In the genomic region with DNA sequence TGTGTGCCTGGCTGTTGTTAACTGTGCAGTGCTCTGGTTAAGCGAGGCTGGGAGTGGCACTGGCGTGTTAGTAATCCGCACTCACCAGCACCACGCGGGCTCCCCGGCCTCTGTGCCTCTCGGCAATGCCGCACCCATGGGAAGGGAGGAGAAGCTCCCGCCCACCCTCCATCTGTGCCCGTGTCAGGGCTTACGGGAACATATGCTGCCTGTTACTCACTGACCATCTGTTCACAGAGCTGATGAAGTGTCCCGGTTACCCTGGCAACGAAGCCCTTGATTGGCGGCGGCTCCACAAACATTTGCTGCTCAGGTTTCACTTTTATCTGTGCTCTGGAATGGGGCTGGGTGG, we compare ENCODE assay signal across 8 cellular contexts.
A peak's percentile ranks its signal among the peaks of the same experiment; 100 is the strongest.
DNase-seq lines count a peak whose midpoint lies in the region; ATAC-seq, FAIRE-seq and TF ChIP-seq lines count a peak whose summit lies in the region.

No MANE protein-coding gene starts in this region.

- 4% methylated on average over 4 of the region's 15 CpGs for WGBS in A549 (ENCODE audit: missing lambda C conversion rate)

- peak overlapping the region; percentile 35 to 41 for H3K4me3 Mint-ChIP-seq in stimulated activated naive CD8-positive, alpha-beta T cell treated with anti-CD3 and anti-CD28 coated beads, Interleukin-15, amount 100 ng/mL, for 72 hours

- TF ChIP-seq RAD21 in A549 (conservative IDR thresholded peaks at IDR 0.05 in 1 of 2, IDR thresholded peaks at IDR 0.05 in 1 of 2), result no peak

- H3K4me1 Mint-ChIP-seq in stimulated activated naive CD8-positive, alpha-beta T cell treated with anti-CD3 and anti-CD28 coated beads, Interleukin-15, amount 100 ng/mL, for 72 hours, result peaks cover 6% of the 10 kb centered on the region

- H3K4me1 ChIP-seq in A549, result peaks cover 6% of the 10 kb centered on the region; the same call in 1 of the 3 replicates

- no peak overlapping the region for H3K27ac Mint-ChIP-seq in stimulated activated naive CD8-positive, alpha-beta T cell treated with anti-CD3 and anti-CD28 coated beads, Interleukin-15, amount 100 ng/mL, for 72 hours

- H3K27me3 ChIP-seq in WERI-Rb-1 (ENCODE audit: insufficient read depth, low read depth, severe bottlenecking), result no peaks in the 10 kb centered on the region

- TF ChIP-seq EP300 in A549 (IDR thresholded peaks at IDR 0.05), result no peak

- no peaks in the 10 kb centered on the region for H3K9me3 ChIP-seq in A549
- H3K9me3 ChIP-seq in WERI-Rb-1 (ENCODE audit: severe bottlenecking), result peaks cover 16% of the 10 kb centered on the region

- DNase-seq in A549 (ENCODE audit: low read depth in 1 of 2, low spot score in 1 of 2), result peak; percentile 62 to 72
- DNase-seq in NCI-H187 (lab: John Stamatoyannopoulos, UW), result peak; percentile 86 to 91
- peak; percentile 99 for DNase-seq in WERI-Rb-1
- peak; percentile 89 for DNase-seq in epithelial cell of proximal tubule (ENCODE audit: low read depth)
- peak; percentile 19 for DNase-seq in mucosa of gallbladder (ENCODE audit: low spot score)
- DNase-seq in stimulated activated naive CD8-positive, alpha-beta T cell treated with anti-CD3 and anti-CD28 coated beads, Interleukin-15, amount 100 ng/mL, for 72 hours, result peak in 1 of 2 donors; percentile 44

- H3K4me3 ChIP-seq in A549 (peak overlapping the region; percentile 32; the same call in 1 of the 3 replicates), WERI-Rb-1 (ENCODE audit: low read depth, low read length) (no peak overlapping the region), epithelial cell of proximal tubule (ENCODE audit: low read depth, low read length) (peak overlapping the region; percentile 27)

- H3K4me2 ChIP-seq in A549, result peak overlapping the region; percentile 72

- H3K27me3 Mint-ChIP-seq in stimulated activated naive CD8-positive, alpha-beta T cell treated with anti-CD3 and anti-CD28 coated beads, Interleukin-15, amount 100 ng/mL, for 72 hours, result peaks cover 24% of the 10 kb centered on the region

- peak; percentile 92 to 95 for ATAC-seq in A549
- ATAC-seq in GM18517 (IDR thresholded peaks at IDR 0.05; ENCODE audit: unreplicated experiment), result peak; percentile 91
- peak; percentile 89 for ATAC-seq in HG02943 (IDR thresholded peaks at IDR 0.05; ENCODE audit: low read depth, unreplicated experiment)
- ATAC-seq in stimulated activated naive CD8-positive, alpha-beta T cell treated with anti-CD3 and anti-CD28 coated beads, Interleukin-15, amount 100 ng/mL, for 72 hours, result peak; percentile 77

- CTCF ChIA-PET in A549 (lab: Yijun Ruan, JAX), result interaction anchor here (1.5 kb wide), 1 partner anchor 13 kb away, joined by 5 read pairs; no protein-coding TSS in a partner anchor

- H3K36me3 ChIP-seq in WERI-Rb-1, result no peaks in the 10 kb centered on the region

- H3K27ac ChIP-seq in A549, result peak overlapping the region; percentile 50 to 70; a peak in 4 of 6 replicates
- peak overlapping the region; percentile 82 for H3K27ac ChIP-seq in WERI-Rb-1

- TF ChIP-seq CTCF in A549 (IDR thresholded peaks at IDR 0.05), result no peak
- no peak for TF ChIP-seq CTCF in WERI-Rb-1 (IDR thresholded peaks at IDR 0.05; ENCODE audit: low read depth, low read length)
- no peak for TF ChIP-seq CTCF in epithelial cell of proximal tubule (conservative IDR thresholded peaks at IDR 0.05; ENCODE audit: low read depth, low read length)

- peaks cover 0 to 14% of the 10 kb centered on the region in 2 donors for H3K9me3 Mint-ChIP-seq in stimulated activated naive CD8-positive, alpha-beta T cell treated with anti-CD3 and anti-CD28 coated beads, Interleukin-15, amount 100 ng/mL, for 72 hours

- FAIRE-seq in A549 (lab: Jason Lieb, UNC), result no peak

- TF ChIP-seq POLR2A in A549 (IDR thresholded peaks at IDR 0.05; ENCODE audit: low read length), result no peak

- POLR2A ChIA-PET in A549 (lab: Yijun Ruan, JAX), result interaction anchor here (0.6 kb wide), 1 partner anchor 736 kb away, joined by 6 read pairs; no protein-coding TSS in a partner anchor

TF ChIP-seq in A549, 52 proteins besides CTCF, POLR2A, EP300 and RAD21:
- no peak for TF ChIP-seq HEYL (CRISPR knock-in tag; IDR thresholded peaks at IDR 0.05)
- TF ChIP-seq, protein P1, sequence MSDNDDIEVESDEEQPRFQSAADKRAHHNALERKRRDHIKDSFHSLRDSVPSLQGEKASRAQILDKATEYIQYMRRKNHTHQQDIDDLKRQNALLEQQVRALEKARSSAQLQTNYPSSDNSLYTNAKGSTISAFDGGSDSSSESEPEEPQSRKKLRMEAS (IDR thresholded peaks at IDR 0.05), result 0 out of 2 replicates have a peak, but pooled peaks have one; percentile 25
- peak; percentile 33; the same call in 1 of the 2 replicates for TF ChIP-seq MYC (IDR thresholded peaks at IDR 0.05; ENCODE audit: borderline replicate concordance, low read length)
